1 cellular context compared by ENCODE assay signal in genomic region chr1:119713538-119714456, GRCh38.
TF ChIP-seq lines count a peak whose summit lies in the region.

No MANE protein-coding gene starts in this region.

TF ChIP-seq in GM12878, 131 proteins besides CTCF, POLR2A, EP300 and RAD21:
- TF ChIP-seq IKZF1 (conservative IDR thresholded peaks at IDR 0.05) (no peak), IRF5 (IDR thresholded peaks at IDR 0.05; ENCODE audit: borderline replicate concordance) (no peak), RAD51 (IDR thresholded peaks at IDR 0.05) (no peak)
